Comparison of ENCODE assay signal across 8 cellular contexts in genomic region chr11:118609380-118610219, GRCh38. TPM values are rescaled to one million over a fixed set of nuclear protein-coding genes. Genes with fewer than 3 reads are reported as not detected.
A peak's percentile ranks its signal among the peaks of the same experiment; 100 is the strongest.
DNase-seq lines count a peak whose midpoint lies in the region; ATAC-seq and TF ChIP-seq lines count a peak whose summit lies in the region.

No MANE protein-coding gene starts in this region.

- peaks cover 0 to 6% of the 10 kb centered on the region in 2 experiments; a peak in 4 of 5 replicates for H3K9me3 Mint-ChIP-seq in H9
- H3K9me3 Mint-ChIP-seq in activated T-helper 2 cell treated with anti-CD3 and anti-CD28 coated beads, Interferon-gamma antibody, Interleukin-2, Interleukin-4, amounts not matched to agents 10 μg/mL and 5 μg/mL and 100 μg/mL, durations not matched to agents 14 hours and 24 hours and 36 hours, result no peaks in the 10 kb centered on the region

- no peaks in the 10 kb centered on the region for H3K9me3 ChIP-seq in H9 (ENCODE audit: control insufficient read depth, low read depth, low read length)
- no peaks in the 10 kb centered on the region for H3K9me3 ChIP-seq in right atrium auricular region
- no peaks in the 10 kb centered on the region for H3K9me3 ChIP-seq in BE2C

- H3K79me2 ChIP-seq in H9 (ENCODE audit: insufficient read depth, low read length), result no peaks in the 10 kb centered on the region

- H3K4me2 ChIP-seq in H9 (ENCODE audit: insufficient read depth, insufficient read length, low read length), result peak overlapping the region; percentile 77

- no peak overlapping the region for H3K4ac ChIP-seq in H9 (ENCODE audit: low read depth, low read length)

- H3K36me3 ChIP-seq in right atrium auricular region (peaks cover 14% of the 10 kb centered on the region), BE2C (no peaks in the 10 kb centered on the region)

- no peak overlapping the region for H3K23ac ChIP-seq in H9 (ENCODE audit: insufficient read length, low read depth, low read length)

- no peak overlapping the region for H2BK20ac ChIP-seq in H9 (ENCODE audit: low read depth, low read length, poor library complexity, severe bottlenecking)

- no peaks in the 10 kb centered on the region for H4K20me1 ChIP-seq in H9 (ENCODE audit: control insufficient read depth, insufficient read depth, insufficient read length)

- H3K27ac ChIP-seq in H9 (ENCODE audit: insufficient read length, low read depth, low read length) (no peak overlapping the region), right atrium auricular region (peak overlapping the region; percentile 89 to 90)

- intact Hi-C loops in activated T-helper 2 cell treated with anti-CD3 and anti-CD28 coated beads, Interferon-gamma antibody, Interleukin-2, Interleukin-4, amounts not matched to agents 10 μg/mL and 5 μg/mL and 100 μg/mL, durations not matched to agents 14 hours and 24 hours and 36 hours (cut with micrococcal nuclease), result loop anchor here (2.0 kb wide), 1 partner anchor 465 kb away; no protein-coding TSS in a partner anchor

- H4K91ac ChIP-seq in H9 (ENCODE audit: insufficient read length, low read depth, low read length), result no peak overlapping the region

- H3K4me1 Mint-ChIP-seq in H9, result peaks cover 60 to 68% of the 10 kb centered on the region in 2 experiments
- H3K4me1 Mint-ChIP-seq in activated T-helper 2 cell treated with anti-CD3 and anti-CD28 coated beads, Interferon-gamma antibody, Interleukin-2, Interleukin-4, amounts not matched to agents 10 μg/mL and 5 μg/mL and 100 μg/mL, durations not matched to agents 14 hours and 24 hours and 36 hours (ENCODE audit: low read depth), result peaks cover 18% of the 10 kb centered on the region

- H3K4me3 Mint-ChIP-seq in H9, result peak overlapping the region; percentile 54 to 85
- H3K4me3 Mint-ChIP-seq in activated T-helper 2 cell treated with anti-CD3 and anti-CD28 coated beads, Interferon-gamma antibody, Interleukin-2, Interleukin-4, amounts not matched to agents 10 μg/mL and 5 μg/mL and 100 μg/mL, durations not matched to agents 14 hours and 24 hours and 36 hours (ENCODE audit: low read depth), result peak overlapping the region; percentile 69

- H3K4me3 ChIP-seq in right atrium auricular region (peak overlapping the region; percentile 57 to 72), BE2C (ENCODE audit: low read depth, low read length) (no peak overlapping the region)

- no peak overlapping the region; a peak in 1 of 7 replicates for H3K27ac Mint-ChIP-seq in H9
- H3K27ac Mint-ChIP-seq in activated T-helper 2 cell treated with anti-CD3 and anti-CD28 coated beads, Interferon-gamma antibody, Interleukin-2, Interleukin-4, amounts not matched to agents 10 μg/mL and 5 μg/mL and 100 μg/mL, durations not matched to agents 14 hours and 24 hours and 36 hours, result peak overlapping the region; percentile 10

- no peak overlapping the region for H3T11ph ChIP-seq in H9 (ENCODE audit: low read length)

- WGBS in H9 (ENCODE audit: extremely low coverage, insufficient read length, low lambda C conversion rate), result no CpG with 5 or more reads among the region's 57 CpGs

- no peak overlapping the region for H2BK15ac ChIP-seq in H9 (ENCODE audit: low read depth, low read length)

- H4K5ac ChIP-seq in H9 (ENCODE audit: insufficient read length, low read depth, low read length), result no peak overlapping the region

- H3K14ac ChIP-seq in H9 (ENCODE audit: insufficient read depth, low read length), result no peak overlapping the region; the same call in 1 of the 2 replicates

- H4K8ac ChIP-seq in H9 (replicated peaks; ENCODE audit: insufficient read length, low read depth, low read length), result no peak overlapping the region

- no peak for ATAC-seq in GM21723 (IDR thresholded peaks at IDR 0.05; ENCODE audit: unreplicated experiment)

- H2BK12ac ChIP-seq in H9 (ENCODE audit: insufficient read length, low read depth, low read length), result no peak overlapping the region

- no peak overlapping the region for H2AFZ ChIP-seq in H9 (ENCODE audit: low read length)

- peaks cover 76% of the 10 kb centered on the region for H3K27me3 Mint-ChIP-seq in H9 (ENCODE audit: low read depth)
- peaks cover 30% of the 10 kb centered on the region for H3K27me3 Mint-ChIP-seq in activated T-helper 2 cell treated with anti-CD3 and anti-CD28 coated beads, Interferon-gamma antibody, Interleukin-2, Interleukin-4, amounts not matched to agents 10 μg/mL and 5 μg/mL and 100 μg/mL, durations not matched to agents 14 hours and 24 hours and 36 hours (ENCODE audit: low read depth)

- in situ Hi-C loops in G401 (cut with HindIII; ENCODE audit: low sequenced_read_pairs), result no loop called here

- DNase-seq in H9 (no peak), right atrium auricular region (ENCODE audit: low spot score) (peak; percentile 64), retina (peak; percentile 74), G401 (ENCODE audit: low spot score) (no peak), BE2C (no peak), NCI-H446 treated with DMSO at 0.1 percent for 48 hours (lab: John Stamatoyannopoulos, UW) (no peak)
- no peak for DNase-seq in activated T-helper 2 cell treated with anti-CD3 and anti-CD28 coated beads, Interferon-gamma antibody, Interleukin-2, Interleukin-4, amounts not matched to agents 10 μg/mL and 5 μg/mL and 100 μg/mL, durations not matched to agents 14 hours and 24 hours and 36 hours (ENCODE audit: low spot score)

- H3K36me3 Mint-ChIP-seq in H9 (ENCODE audit: insufficient read depth in 1 of 3, low read depth in 3 of 3), result peaks cover 0 to 4% (median 0%) of the 10 kb centered on the region in 3 experiments; a peak in 3 of 7 replicates
- no peaks in the 10 kb centered on the region for H3K36me3 Mint-ChIP-seq in activated T-helper 2 cell treated with anti-CD3 and anti-CD28 coated beads, Interferon-gamma antibody, Interleukin-2, Interleukin-4, amounts not matched to agents 10 μg/mL and 5 μg/mL and 100 μg/mL, durations not matched to agents 14 hours and 24 hours and 36 hours (ENCODE audit: low read depth)

- peak overlapping the region; percentile 8 for H3K18ac ChIP-seq in H9 (ENCODE audit: insufficient read length, low read depth, low read length)

- H2BK5ac ChIP-seq in H9 (ENCODE audit: insufficient read length, low read length), result no peak overlapping the region

- H3K4me1 ChIP-seq in H9 (ENCODE audit: insufficient read depth, low read length) (peaks cover 8% of the 10 kb centered on the region), right atrium auricular region (peaks cover 0 to 79% of the 10 kb centered on the region in 2 donors), BE2C (peaks cover 25% of the 10 kb centered on the region)

- no peak for TF ChIP-seq CTCF in H9 (conservative IDR thresholded peaks at IDR 0.05)
- TF ChIP-seq CTCF in right atrium auricular region (IDR thresholded peaks at IDR 0.05), result no peak
- TF ChIP-seq CTCF in BE2C (IDR thresholded peaks at IDR 0.05; ENCODE audit: low read depth, low read length), result no peak

- H2BK120ac ChIP-seq in H9 (ENCODE audit: low read depth, low read length, poor library complexity, severe bottlenecking), result no peak overlapping the region

- H3K23me2 ChIP-seq in H9 (ENCODE audit: insufficient read length, low read depth, low read length, poor library complexity, severe bottlenecking), result peaks cover 16% of the 10 kb centered on the region

- H3K9ac ChIP-seq in H9 (ENCODE audit: extremely low read depth, insufficient read length, low read length), result no peak overlapping the region

- H2AK5ac ChIP-seq in H9 (ENCODE audit: insufficient read length, low read length), result no peak overlapping the region

- H3K27me3 ChIP-seq in H9 (ENCODE audit: insufficient read depth, low read length) (peaks cover 54% of the 10 kb centered on the region), right atrium auricular region (no peaks in the 10 kb centered on the region), BE2C (no peaks in the 10 kb centered on the region)

- no peaks in the 10 kb centered on the region for H3K79me1 ChIP-seq in H9 (ENCODE audit: insufficient read depth, low read depth, low read length, poor library complexity, severe bottlenecking)

- no peak overlapping the region for H3K56ac ChIP-seq in H9 (ENCODE audit: insufficient read length, low read depth, low read length)

RNA-seq across cellular contexts. Expression of gene PHLDB1, which starts 2.2 kb away (rescaled TPM):
- 55.7 and 56.0 TPM in 2 replicates for total RNA-seq in H9 (2021)
- total RNA-seq in activated T-helper 2 cell treated with anti-CD3 and anti-CD28 coated beads, Interferon-gamma antibody, Interleukin-2, Interleukin-4, amounts not matched to agents 10 μg/mL and 5 μg/mL and 100 μg/mL, durations not matched to agents 14 hours and 24 hours and 36 hours, result 2.1 and 2.2 TPM in 2 replicates
- 100 to 1,000 TPM; 102 to 105 TPM for total RNA-seq in right atrium auricular region
- 32.6 and 40.6 TPM in 2 replicates for total RNA-seq in G401 (2014; rRNA removed; shearing (Covaris generic))
- polyA plus RNA-seq in BE2C (2012; ENCODE audit: insufficient read depth, insufficient read length, low read depth), result 33.9 TPM

RNA-seq across cellular contexts. Expression of gene ARCN1, which starts 37.4 kb away (rescaled TPM):
- total RNA-seq in H9 (2021), result 152 TPM in 2 replicates
- total RNA-seq in activated T-helper 2 cell treated with anti-CD3 and anti-CD28 coated beads, Interferon-gamma antibody, Interleukin-2, Interleukin-4, amounts not matched to agents 10 μg/mL and 5 μg/mL and 100 μg/mL, durations not matched to agents 14 hours and 24 hours and 36 hours, result 132 and 133 TPM in 2 replicates
- 100 to 1,000 TPM; 103 to 111 TPM for total RNA-seq in right atrium auricular region
- total RNA-seq in G401 (2014; rRNA removed; shearing (Covaris generic)), result 88.3 and 91.9 TPM in 2 replicates
- polyA plus RNA-seq in BE2C (2012; ENCODE audit: insufficient read depth, insufficient read length, low read depth), result 143 TPM

RNA-seq across cellular contexts. Expression of gene IFT46, which starts 43.9 kb away (rescaled TPM):
- total RNA-seq in H9 (2021) (10.3 and 11.5 TPM in 2 replicates), right atrium auricular region (10 to 100 TPM; 19.3 to 26.1 TPM)
- total RNA-seq in activated T-helper 2 cell treated with anti-CD3 and anti-CD28 coated beads, Interferon-gamma antibody, Interleukin-2, Interleukin-4, amounts not matched to agents 10 μg/mL and 5 μg/mL and 100 μg/mL, durations not matched to agents 14 hours and 24 hours and 36 hours, result 14.2 and 15.4 TPM in 2 replicates
- total RNA-seq in G401 (2014; rRNA removed; shearing (Covaris generic)), result 8.5 and 8.7 TPM in 2 replicates
- polyA plus RNA-seq in BE2C (2012; ENCODE audit: insufficient read depth, insufficient read length, low read depth), result 19.9 TPM

Comparison
In these comparisons a context has a peak if more than half of its experiments do, and no peak if none do; other contexts are left out.
1. DNase-seq: peak in right atrium auricular region (single experiment) and retina (single experiment); none in H9 (single experiment), activated T-helper 2 cell treated with anti-CD3 and anti-CD28 coated beads, Interferon-gamma antibody, Interleukin-2, Interleukin-4, amounts not matched to agents 10 μg/mL and 5 μg/mL and 100 μg/mL, durations not matched to agents 14 hours and 24 hours and 36 hours (single experiment), G401 (single experiment), BE2C (single experiment) and NCI-H446 treated with DMSO at 0.1 percent for 48 hours (single experiment).
2. RNA of gene PHLDB1, which starts 2.2 kb away (total RNA-seq): 102 to 105 TPM in right atrium auricular region, 55.7 to 56.0 TPM in H9 and 32.6 to 40.6 TPM in G401; 2.1 to 2.2 TPM in activated T-helper 2 cell treated with anti-CD3 and anti-CD28 coated beads, Interferon-gamma antibody, Interleukin-2, Interleukin-4, amounts not matched to agents 10 μg/mL and 5 μg/mL and 100 μg/mL, durations not matched to agents 14 hours and 24 hours and 36 hours; every median in the first group is over 10 times any median in the second.